Comparison of ENCODE assay signal across 9 cellular contexts in genomic region chr4:22129454-22130075, GRCh38.
DNase-seq lines count a peak whose midpoint lies in the region; ATAC-seq and TF ChIP-seq lines count a peak whose summit lies in the region.
"Had no signal": no experiment of that assay in that cellular context is flagged by ENCODE, and none has a peak within 500 bp of the region (broad histone marks: within the 10 kb centered on the region; RNA-seq: fewer than 3 reads in every experiment).

No MANE protein-coding gene starts in this region.

- intact Hi-C loops in prostate gland (cut with DNase I), result no loop called here

- DNase-seq in ACHN, result peak; percentile 48
- DNase-seq in NCI-H748 treated with DMSO at 0.1 percent for 48 hours (lab: John Stamatoyannopoulos, UW), result peak; percentile 22
- peak; percentile 44 for DNase-seq in endothelial cell (ENCODE audit: low spot score)
- DNase-seq in retina, result peak; percentile 6
- no peak for DNase-seq in T-helper 17 cell
- DNase-seq in prostate gland (ENCODE audit: low spot score), result no peak

- no peak overlapping the region for H3K27ac ChIP-seq in prostate gland

- peak; percentile 48 for TF ChIP-seq CTCF in GM12873 (IDR thresholded peaks at IDR 0.05; ENCODE audit: insufficient read depth, low read depth, low read length, missing control alignments)
- peak; percentile 70 for TF ChIP-seq CTCF in endothelial cell (IDR thresholded peaks at IDR 0.05; ENCODE audit: unreplicated experiment)
- peak in 1 of 4 experiments; percentile 31 for TF ChIP-seq CTCF in prostate gland (IDR thresholded peaks at IDR 0.05)

- H3K4me3 Mint-ChIP-seq in endothelial cell (ENCODE audit: unreplicated experiment) (no peak overlapping the region), T-helper 17 cell (no peak overlapping the region)
- H3K4me3 Mint-ChIP-seq: dendritic cell treated with granulocyte-macrophage colony-stimulating factor and Interleukin-4, amounts not matched to agents 40 ng/mL and 50 ng/mL, for 4 days had no signal

- no peaks in the 10 kb centered on the region for H3K9me3 Mint-ChIP-seq in endothelial cell (ENCODE audit: unreplicated experiment)

- H3K27me3 ChIP-seq in prostate gland (replicated peaks; ENCODE audit: insufficient read depth), result no peaks in the 10 kb centered on the region

- H3K4me1 ChIP-seq in prostate gland (replicated peaks), result no peaks in the 10 kb centered on the region

- no peaks in the 10 kb centered on the region for H3K4me1 Mint-ChIP-seq in endothelial cell (ENCODE audit: unreplicated experiment)
- H3K4me1 Mint-ChIP-seq in T-helper 17 cell, result no peaks in the 10 kb centered on the region

- in situ Hi-C loops in ACHN (cut with HindIII; ENCODE audit: low pct_ligation_motif_present, low pct_unique_long_range_greater_than_20kb, low sequenced_read_pairs), result no loop called here

- no peaks in the 10 kb centered on the region for H3K36me3 ChIP-seq in prostate gland

- peaks cover 3% of the 10 kb centered on the region for H3K27me3 Mint-ChIP-seq in endothelial cell (ENCODE audit: unreplicated experiment)
- H3K27me3 Mint-ChIP-seq in T-helper 17 cell, result no peaks in the 10 kb centered on the region
- H3K27me3 Mint-ChIP-seq: dendritic cell treated with granulocyte-macrophage colony-stimulating factor and Interleukin-4, amounts not matched to agents 40 ng/mL and 50 ng/mL, for 4 days had no signal

- H3K9me3 ChIP-seq in T-helper 17 cell (ENCODE audit: control insufficient read depth, low read length, poor library complexity, severe bottlenecking) (no peaks in the 10 kb centered on the region), prostate gland (no peaks in the 10 kb centered on the region)

- WGBS in prostate gland, result 34% methylated on average over 12 of the region's 12 CpGs

- no peak for ATAC-seq in T-helper 17 cell
- no peak for ATAC-seq in HG03565 (IDR thresholded peaks at IDR 0.05; ENCODE audit: unreplicated experiment)

- H3K27ac Mint-ChIP-seq in endothelial cell (ENCODE audit: unreplicated experiment), result no peak overlapping the region
- no peak overlapping the region for H3K27ac Mint-ChIP-seq in T-helper 17 cell
- H3K27ac Mint-ChIP-seq: dendritic cell treated with granulocyte-macrophage colony-stimulating factor and Interleukin-4, amounts not matched to agents 40 ng/mL and 50 ng/mL, for 4 days had no signal

- H3K36me3 Mint-ChIP-seq in endothelial cell (ENCODE audit: low read depth, unreplicated experiment), result no peaks in the 10 kb centered on the region
- H3K36me3 Mint-ChIP-seq in T-helper 17 cell (ENCODE audit: low read depth), result no peaks in the 10 kb centered on the region

- H3K4me3 ChIP-seq in prostate gland, result no peak overlapping the region

- TF ChIP-seq POLR2A in prostate gland (IDR thresholded peaks at IDR 0.05), result no peak

Comparison
In these comparisons a context has a peak if more than half of its experiments do, and no peak if none do; other contexts are left out.
1. DNase-seq: peak in ACHN (single experiment), NCI-H748 treated with DMSO at 0.1 percent for 48 hours (single experiment), endothelial cell (single experiment) and retina (single experiment); none in T-helper 17 cell (0 of 3) and prostate gland (single experiment).